ENCODE assay signal across 8 cellular contexts in the genomic region with DNA sequence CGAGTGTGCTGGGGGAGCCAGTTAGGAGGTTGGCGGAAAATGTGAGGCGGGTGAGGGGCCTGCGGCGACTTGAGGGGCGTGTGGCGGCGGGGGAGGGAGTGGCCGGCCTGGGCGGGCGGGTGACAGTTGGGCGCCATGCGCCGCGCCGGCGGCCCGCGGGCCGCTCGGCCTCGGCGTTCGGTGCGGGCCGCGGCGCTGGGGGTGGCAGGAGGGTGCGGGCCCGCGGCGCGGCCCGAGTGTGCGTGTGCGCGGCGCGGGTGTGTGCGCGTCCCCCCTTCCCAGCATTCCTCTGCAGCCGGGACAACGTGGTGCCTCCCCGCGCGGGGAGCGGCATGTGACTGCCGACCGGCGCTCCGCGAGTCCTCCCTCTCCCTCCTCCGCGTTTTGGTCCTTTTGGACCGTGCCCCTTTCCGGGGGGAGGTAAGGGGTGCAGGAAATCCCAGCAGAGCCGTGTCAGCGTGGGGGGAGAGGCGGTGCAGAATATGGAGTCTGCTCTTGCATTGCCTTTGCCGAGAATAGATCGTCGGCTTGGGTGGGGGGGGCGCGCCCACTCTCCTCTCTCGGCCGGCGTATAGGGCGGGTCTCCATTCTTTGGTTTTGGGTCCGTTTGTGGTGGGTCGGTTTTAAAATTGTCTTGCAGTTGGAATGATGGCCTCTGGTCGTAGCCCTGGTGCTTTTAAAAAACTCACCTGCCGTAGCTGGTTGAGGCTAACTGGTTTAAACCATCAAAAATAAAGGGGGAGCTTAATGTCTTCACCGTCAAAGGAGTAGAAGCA. TPM values are rescaled to one million over a fixed set of nuclear protein-coding genes. Genes with fewer than 3 reads are reported as not detected.
DNase-seq lines count a peak whose midpoint lies in the region; ATAC-seq and TF ChIP-seq lines count a peak whose summit lies in the region.

No MANE protein-coding gene starts in this region.

- no peak for TF ChIP-seq CTCF in epithelial cell of esophagus (IDR thresholded peaks at IDR 0.05; ENCODE audit: insufficient read depth, low read depth, low read length, missing control alignments)

- H3K4me3 ChIP-seq in epithelial cell of esophagus (ENCODE audit: low read length) (peak overlapping the region; percentile 81), mononuclear cell (ENCODE audit: low read length) (peak overlapping the region; percentile 85)

- H3K9me3 ChIP-seq in mononuclear cell (ENCODE audit: low read depth, low read length): no peaks in the 10 kb centered on the region

- peaks cover 51% of the 10 kb centered on the region for H3K4me1 ChIP-seq in mononuclear cell (ENCODE audit: insufficient read depth, low read length)

- ATAC-seq in GM21528 (IDR thresholded peaks at IDR 0.05; ENCODE audit: low FRiP score, unreplicated experiment) (no peak), GM18870 (IDR thresholded peaks at IDR 0.05; ENCODE audit: unreplicated experiment) (no peak)

- DNase-seq in EL: peak; percentile 60
- DNase-seq in NCI-H146 (lab: John Stamatoyannopoulos, UW): peak; percentile 37
- DNase-seq in activated T-cell treated with anti-CD3 and anti-CD28 coated beads for 24 hours (ENCODE audit: low read depth): peak; percentile 39
- DNase-seq in epithelial cell of esophagus (ENCODE audit: low read depth): peak; percentile 43
- peak; percentile 53 to 59 for DNase-seq in stimulated activated CD8-positive, alpha-beta memory T cell treated with anti-CD3 and anti-CD28 coated beads, Interleukin-7, amount 100 ng/mL, for 4 hours (ENCODE audit: low read depth in 2 of 2)

- H3K27me3 ChIP-seq in mononuclear cell (ENCODE audit: insufficient read depth, low read length): no peaks in the 10 kb centered on the region

RNA-seq across cellular contexts. Expression of a gene that starts 1.9 kb away (rescaled TPM):
- 45.3 TPM for total RNA-seq in mononuclear cell
